ENCODE assay signal across 8 cellular contexts in genomic region chr2:8692783-8693768, GRCh38.
DNase-seq lines count a peak whose midpoint lies in the region; ATAC-seq, FAIRE-seq and TF ChIP-seq lines count a peak whose summit lies in the region.

No MANE protein-coding gene starts in this region.

- no peak for ATAC-seq in GM18502 (IDR thresholded peaks at IDR 0.05; ENCODE audit: poor library complexity, unreplicated experiment)
- no peak for ATAC-seq in HG03378 (IDR thresholded peaks at IDR 0.05; ENCODE audit: unreplicated experiment)

- no peak overlapping the region for H3K27ac ChIP-seq in brain microvascular endothelial cell

- TF ChIP-seq CTCF in D721Med (IDR thresholded peaks at IDR 0.05; ENCODE audit: insufficient read depth, missing control alignments) (peak; percentile 52), brain microvascular endothelial cell (IDR thresholded peaks at IDR 0.05; ENCODE audit: low read depth, low read length, missing control alignments) (peak; percentile 82)

- peak; percentile 53 for DNase-seq in D721Med (ENCODE audit: insufficient read length, low spot score)
- DNase-seq in NCI-H2227 treated with DMSO at 0.1 percent for 48 hours (lab: John Stamatoyannopoulos, UW): peak; percentile 70
- no peak for DNase-seq in brain microvascular endothelial cell
- peak; percentile 74 for DNase-seq in islet precursor cell
- DNase-seq in stimulated activated CD8-positive, alpha-beta memory T cell treated with anti-CD3 and anti-CD28 coated beads, Interleukin-4, amount 100 ng/mL, for 48 hours: peak; percentile 80
- DNase-seq in DMS153 treated with DMSO at 0.1 percent for 48 hours (lab: John Stamatoyannopoulos, UW; ENCODE audit: unreplicated experiment): no peak

- H3K4me3 ChIP-seq in brain microvascular endothelial cell (ENCODE audit: low read depth, low read length): peak overlapping the region; percentile 36

- no peaks in the 10 kb centered on the region for H3K36me3 ChIP-seq in brain microvascular endothelial cell (replicated peaks)

- in situ Hi-C loops in brain microvascular endothelial cell (cut with HindIII; ENCODE audit: low pct_ligation_motif_present, low sequenced_read_pairs): no loop called here

- no peak for FAIRE-seq in D721Med (lab: Jason Lieb, UNC)

- H3K27me3 ChIP-seq in brain microvascular endothelial cell (replicated peaks): no peaks in the 10 kb centered on the region

Comparison
In these comparisons a context has a peak if more than half of its experiments do, and no peak if none do; other contexts are left out.
1. DNase-seq: peak in D721Med (single experiment), NCI-H2227 treated with DMSO at 0.1 percent for 48 hours (single experiment), islet precursor cell (single experiment) and stimulated activated CD8-positive, alpha-beta memory T cell treated with anti-CD3 and anti-CD28 coated beads, Interleukin-4, amount 100 ng/mL, for 48 hours (single experiment); none in brain microvascular endothelial cell (single experiment) and DMS153 treated with DMSO at 0.1 percent for 48 hours (single experiment).